In genomic region chr12:131736807-131737484, GRCh38 we compare ENCODE assay signal across 10 cellular contexts. TPM values are rescaled to one million over a fixed set of nuclear protein-coding genes. Genes with fewer than 3 reads are reported as not detected.
DNase-seq lines count a peak whose midpoint lies in the region; ATAC-seq and TF ChIP-seq lines count a peak whose summit lies in the region.
"Had no signal": no experiment of that assay in that cellular context is flagged by ENCODE, and none has a peak within 500 bp of the region (broad histone marks: within the 10 kb centered on the region; RNA-seq: fewer than 3 reads in every experiment).

No MANE protein-coding gene starts in this region.

- ATAC-seq in left ventricle myocardium superior = no peak

- no peak overlapping the region for H3K4me3 Mint-ChIP-seq in neural crest cell

- H3K36me3 Mint-ChIP-seq in neural crest cell (ENCODE audit: low read depth) = peaks cover 24% of the 10 kb centered on the region

- intact Hi-C loops in left ventricle myocardium superior (cut with micrococcal nuclease) = no loop called here

- DNase-seq in ELR (ENCODE audit: low read depth) (peak; percentile 86), RKO (ENCODE audit: low spot score) (peak; percentile 53), epithelial cell of prostate (ENCODE audit: low read depth, low spot score) (peak; percentile 86), neural crest cell (ENCODE audit: low read depth, low spot score) (no peak), NAMALWA (ENCODE audit: low spot score) (no peak), NCI-H2171 treated with DMSO at 0.1 percent for 48 hours (lab: John Stamatoyannopoulos, UW) (no peak), left ventricle myocardium superior (no peak)
- no peak for DNase-seq in effector CD4-positive, alpha-beta T cell
- DNase-seq: NCI-H2081, pancreas had no signal

- peak overlapping the region; percentile 86 for H3K27ac ChIP-seq in epithelial cell of prostate
- H3K27ac ChIP-seq: pancreas had no signal

- peak overlapping the region; percentile 6 for H3K27ac Mint-ChIP-seq in neural crest cell (ENCODE audit: unreplicated experiment)

- no peak for TF ChIP-seq CTCF in neural crest cell (conservative IDR thresholded peaks at IDR 0.05)

- H3K4me1 Mint-ChIP-seq in neural crest cell = peaks cover 21% of the 10 kb centered on the region

- H3K9me3 Mint-ChIP-seq in neural crest cell = peaks cover 4% of the 10 kb centered on the region

- H3K27me3 Mint-ChIP-seq in neural crest cell (ENCODE audit: low read depth) = no peaks in the 10 kb centered on the region

RNA-seq across cellular contexts. Expression of gene SFSWAP, which starts 26.1 kb away (rescaled TPM):
- total RNA-seq in neural crest cell (78.9 and 83.3 TPM in 2 replicates), left ventricle myocardium superior (20.6 TPM)

Comparison
In these comparisons a context has a peak if more than half of its experiments do, and no peak if none do; other contexts are left out.
1. DNase-seq: peak in ELR (single experiment), RKO (single experiment) and epithelial cell of prostate (single experiment); none in neural crest cell (single experiment), NAMALWA (single experiment), NCI-H2171 treated with DMSO at 0.1 percent for 48 hours (single experiment), effector CD4-positive, alpha-beta T cell (single experiment) and left ventricle myocardium superior (single experiment).